9 cellular contexts compared by ENCODE assay signal in the genomic region with DNA sequence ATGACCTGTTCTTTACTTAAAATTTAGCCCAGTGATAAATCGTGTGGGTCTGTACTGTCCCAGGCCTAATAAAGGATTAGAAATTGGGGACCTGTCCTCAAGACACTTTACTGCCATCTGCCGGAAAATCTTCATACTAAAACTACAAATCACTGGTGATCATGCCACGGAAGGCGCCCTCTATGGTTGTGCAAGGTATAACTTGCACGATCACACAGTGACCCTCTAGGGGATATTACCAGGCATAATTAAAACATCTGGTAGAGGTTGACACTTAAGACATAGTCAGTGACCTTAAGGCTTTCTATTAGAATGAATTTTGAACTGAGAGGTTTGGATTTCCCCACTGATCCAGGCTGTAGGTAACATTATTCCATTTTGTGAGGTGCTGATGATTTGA.
DNase-seq lines count a peak whose midpoint lies in the region; ATAC-seq, FAIRE-seq and TF ChIP-seq lines count a peak whose summit lies in the region.
"Had no signal": no experiment of that assay in that cellular context is flagged by ENCODE, and none has a peak within 500 bp of the region (broad histone marks: within the 10 kb centered on the region; RNA-seq: fewer than 3 reads in every experiment).

No MANE protein-coding gene starts in this region.

- no TSS peak for BruUV-seq in K562 (replicated peaks; lab: Mats Ljungman, UMichigan)

- H3K9ac ChIP-seq in K562 (ENCODE audit: insufficient read depth in 1 of 2, low read depth in 2 of 2, low read length in 2 of 2) (no peak overlapping the region), mesendoderm (ENCODE audit: low read length) (no peak overlapping the region), colonic mucosa (ENCODE audit: low read depth in 2 of 2, low read length in 2 of 2) (no peak overlapping the region)

- no peak overlapping the region for H3K27ac ChIP-seq in K562 (ENCODE audit: extremely low read depth, low read depth, low read length)
- H3K27ac ChIP-seq in mesendoderm (ENCODE audit: low read depth, low read length), result no peak overlapping the region
- H3K27ac ChIP-seq in colonic mucosa, result no peak overlapping the region

- TF ChIP-seq POLR2A in K562 (conservative IDR thresholded peaks at IDR 0.05) (no peak), GM12891 (IDR thresholded peaks at IDR 0.05; ENCODE audit: low read depth, low read length) (no peak)

- no peak overlapping the region for H3K4ac ChIP-seq in mesendoderm (ENCODE audit: low read depth, low read length)

- H2AK5ac ChIP-seq in mesendoderm (ENCODE audit: low read length), result no peak overlapping the region

- no peak overlapping the region for H4K5ac ChIP-seq in mesendoderm (ENCODE audit: low read length)

- H3K4me3 ChIP-seq in K562 (no peak overlapping the region), mesendoderm (ENCODE audit: low read length) (no peak overlapping the region), colonic mucosa (no peak overlapping the region)

- peak; percentile 13 for TF ChIP-seq CTCF in GM10266 (IDR thresholded peaks at IDR 0.05; ENCODE audit: control insufficient read depth, insufficient read depth, low read depth, missing control alignments)
- TF ChIP-seq CTCF in K562 (IDR thresholded peaks at IDR 0.05 in 2 of 3, conservative IDR thresholded peaks at IDR 0.05 in 1 of 3; ENCODE audit: insufficient read depth in 2 of 3, low read depth in 1 of 3, low read length in 3 of 3), result peak in 2 of 3 experiments; percentile 22 to 50; a peak in 3 of 6 replicates
- no peak for TF ChIP-seq CTCF in colonic mucosa (IDR thresholded peaks at IDR 0.05)

- in situ Hi-C loops in K562 (cut with MboI), result no loop called here

- H3K4me1 ChIP-seq in K562 (replicated peaks in 1 of 2; ENCODE audit: control insufficient read depth in 2 of 2, insufficient read depth in 2 of 2, low read length in 2 of 2) (no peaks in the 10 kb centered on the region), mesendoderm (ENCODE audit: control insufficient read depth, low read depth, low read length) (no peaks in the 10 kb centered on the region), colonic mucosa (no peaks in the 10 kb centered on the region)

- WGBS in K562 (ENCODE audit: insufficient coverage, low coverage, missing lambda C conversion rate), result 2% methylated on average over 5 of the region's 5 CpGs
- no CpG with 5 or more reads among the region's 5 CpGs for WGBS in mesendoderm (ENCODE audit: extremely low coverage, insufficient coverage, low lambda C conversion rate)

- H4K8ac ChIP-seq in mesendoderm (ENCODE audit: low read depth, low read length), result no peak overlapping the region

- CTCF ChIA-PET in K562 (lab: Yijun Ruan, JAX; ENCODE audit: low intra/inter-chr PET ratio), result interaction anchor here (0.6 kb wide), 1 partner anchor 175 kb away, joined by 3 read pairs; no protein-coding TSS in a partner anchor

- TF ChIP-seq EP300 in K562 (IDR thresholded peaks at IDR 0.05; ENCODE audit: low read length), result no peak

- peak overlapping the region; percentile 98 for H2BK120ac ChIP-seq in mesendoderm (ENCODE audit: low read depth, low read length)

- no peak overlapping the region for H2BK5ac ChIP-seq in mesendoderm (ENCODE audit: low read length)

- H3K56ac ChIP-seq in mesendoderm (ENCODE audit: low read length), result no peak overlapping the region

- intact Hi-C loops in K562 (cut with micrococcal nuclease), result no loop called here
- intact Hi-C loops in colonic mucosa (cut with DNase I), result no loop called here

- ATAC-seq in K562 (no peak), GM18858 (IDR thresholded peaks at IDR 0.05; ENCODE audit: unreplicated experiment) (no peak)

- no peaks in the 10 kb centered on the region for H3K79me1 ChIP-seq in mesendoderm (ENCODE audit: low read length)

- H4K20me1 ChIP-seq in K562 (replicated peaks; ENCODE audit: control insufficient read depth, insufficient read depth, low read length), result no peaks in the 10 kb centered on the region

- H3K4me2 ChIP-seq in K562 (ENCODE audit: insufficient read depth, low read length), result no peak overlapping the region
- no peak overlapping the region for H3K4me2 ChIP-seq in mesendoderm (ENCODE audit: low read length)

- H3K23ac ChIP-seq in mesendoderm (ENCODE audit: low read length), result no peak overlapping the region

- DNase-seq in GM10266 (ENCODE audit: extremely low spot score) (no peak), MV-4-11 (lab: John Stamatoyannopoulos, UW) (peak; percentile 1), K562 (ENCODE audit: extremely low read depth in 1 of 4, low spot score in 3 of 4) (peak in 3 of 4 experiments; percentile 4 to 10 (median 10)), mesendoderm (peak; percentile 88), GM12891 (ENCODE audit: insufficient read length, low spot score) (no peak), NCI-H1694 treated with DMSO at 0.1 percent for 48 hours (lab: John Stamatoyannopoulos, UW) (no peak), colonic mucosa (no peak)

- no peak for FAIRE-seq in K562 (lab: Jason Lieb, UNC)
- no peak for FAIRE-seq in GM12891 (lab: Jason Lieb, UNC)
- FAIRE-seq: endometrium had no signal

- H3K79me2 ChIP-seq in K562 (ENCODE audit: control insufficient read depth, insufficient read depth, low read length) (no peaks in the 10 kb centered on the region), mesendoderm (ENCODE audit: control insufficient read depth, insufficient read depth, low read length) (no peaks in the 10 kb centered on the region)

- H3K36me3 ChIP-seq in K562 (ENCODE audit: control insufficient read depth, insufficient read depth, low read length) (no peaks in the 10 kb centered on the region), mesendoderm (ENCODE audit: control insufficient read depth, insufficient read depth, low read length) (no peaks in the 10 kb centered on the region), colonic mucosa (no peaks in the 10 kb centered on the region)

- TF ChIP-seq RAD21 in K562 (CRISPR knock-in tag; conservative IDR thresholded peaks at IDR 0.05 in 1 of 2, IDR thresholded peaks at IDR 0.05 in 1 of 2), result 0 out of 4 replicates have a peak, but pooled peaks of 1 of the 2 experiments have one; percentile 8

- peak overlapping the region; percentile 84 for H3K18ac ChIP-seq in mesendoderm (ENCODE audit: low read length)

- no peak overlapping the region for H2AFZ ChIP-seq in K562 (ENCODE audit: low read depth, low read length)

- H3K27me3 ChIP-seq in K562 (ENCODE audit: control insufficient read depth in 2 of 2, insufficient read depth in 2 of 2, low read length in 2 of 2) (no peaks in the 10 kb centered on the region), mesendoderm (ENCODE audit: insufficient read depth, low read length, poor library complexity) (no peaks in the 10 kb centered on the region), colonic mucosa (no peaks in the 10 kb centered on the region)

- H2BK15ac ChIP-seq in mesendoderm (replicated peaks; ENCODE audit: low read depth), result peak overlapping the region; percentile 99

- POLR2A ChIA-PET in K562 (lab: Yijun Ruan, JAX), result no interaction called here

- H3K9me1 ChIP-seq in K562 (ENCODE audit: control insufficient read depth, insufficient read depth, low read length), result no peaks in the 10 kb centered on the region

- H3K9me3 ChIP-seq in K562 (replicated peaks; ENCODE audit: control insufficient read depth, insufficient read depth, low read depth, low read length) (no peaks in the 10 kb centered on the region), colonic mucosa (no peaks in the 10 kb centered on the region)

TF ChIP-seq in K562, 482 proteins besides CTCF, POLR2A, EP300 and RAD21:
- TF ChIP-seq CHD1 (IDR thresholded peaks at IDR 0.05; ENCODE audit: low read length) (no peak), MED1 (CRISPR knock-in tag; IDR thresholded peaks at IDR 0.05; ENCODE audit: borderline replicate concordance) (no peak), SIN3B (IDR thresholded peaks at IDR 0.05; ENCODE audit: low read depth) (no peak)

TF ChIP-seq in GM12891, 5 proteins besides CTCF, POLR2A, EP300 and RAD21:
- TF ChIP-seq SPI1 (IDR thresholded peaks at IDR 0.05; ENCODE audit: low read depth, low read length) (no peak), PAX5 (IDR thresholded peaks at IDR 0.05; ENCODE audit: insufficient read depth, low read length, severe bottlenecking) (no peak), TAF1 (IDR thresholded peaks at IDR 0.05; ENCODE audit: low read depth, low read length) (no peak), POU2F2 (IDR thresholded peaks at IDR 0.05; ENCODE audit: low read depth, low read length) (no peak), POLR2AphosphoS5 (IDR thresholded peaks at IDR 0.05; ENCODE audit: low read depth, low read length) (no peak)

Comparison
In these comparisons a context has a peak if more than half of its experiments do, and no peak if none do; other contexts are left out.
1. DNase-seq: peak in MV-4-11 (single experiment), K562 (3 of 4) and mesendoderm (single experiment); none in GM10266 (single experiment), GM12891 (single experiment), NCI-H1694 treated with DMSO at 0.1 percent for 48 hours (single experiment) and colonic mucosa (single experiment).